Comparison of ENCODE assay signal across 25 cellular contexts in the genomic region with DNA sequence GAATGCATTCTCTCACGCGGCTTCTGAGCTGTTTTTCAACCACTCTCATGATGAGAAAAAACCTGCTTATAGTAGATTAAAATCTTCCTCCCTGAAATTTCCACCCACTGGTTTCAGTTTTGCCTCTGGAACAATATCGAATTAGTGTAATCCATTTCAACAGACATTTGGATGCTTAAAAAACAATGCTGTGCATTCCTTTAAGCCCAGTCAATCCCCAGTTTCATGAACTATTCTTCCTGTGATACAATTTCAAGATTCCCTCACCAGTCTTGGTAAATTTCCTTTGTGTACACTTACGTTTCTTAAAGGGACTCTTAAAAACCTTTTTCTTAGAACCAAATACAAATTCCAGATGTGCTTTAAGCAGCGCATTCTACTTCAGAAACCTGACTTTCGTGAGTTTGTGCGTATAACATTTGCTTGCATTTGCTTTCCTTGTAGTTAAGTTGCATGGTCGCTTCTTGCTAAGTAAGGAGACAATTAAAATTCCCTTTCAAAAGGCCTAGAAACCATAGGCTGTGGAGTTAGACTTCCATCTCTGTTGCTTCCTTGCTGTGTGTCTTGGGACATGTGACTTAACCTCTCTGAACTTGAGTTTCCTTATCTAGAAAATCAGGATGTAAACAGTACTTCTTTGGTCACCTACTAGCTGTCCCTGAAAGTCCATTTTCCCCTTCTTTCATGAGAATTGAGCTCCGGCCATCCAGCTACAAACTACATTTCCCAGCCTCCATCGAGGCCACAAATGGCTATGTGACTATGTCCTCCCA.
DNase-seq lines count a peak whose midpoint lies in the region; ATAC-seq, FAIRE-seq and TF ChIP-seq lines count a peak whose summit lies in the region.
"Had no signal": no experiment of that assay in that cellular context is flagged by ENCODE, and none has a peak within 500 bp of the region (broad histone marks: within the 10 kb centered on the region; RNA-seq: fewer than 3 reads in every experiment).

No MANE protein-coding gene starts in this region.

- H3K27me3 ChIP-seq in HCT116 (ENCODE audit: insufficient read depth, low read length) (peaks cover 27% of the 10 kb centered on the region), bronchial epithelial cell (ENCODE audit: control insufficient read depth, insufficient read depth, low read length) (no peaks in the 10 kb centered on the region)

- no peaks in the 10 kb centered on the region for H3K36me3 Mint-ChIP-seq in effector memory CD8-positive, alpha-beta T cell (ENCODE audit: insufficient read depth)
- H3K36me3 Mint-ChIP-seq: CD8-positive, alpha-beta T cell had no signal

- TF ChIP-seq RAD21 in HCT116 (IDR thresholded peaks at IDR 0.05; ENCODE audit: low read depth): no peak

- peaks cover 23 to 44% of the 10 kb centered on the region in 2 donors for H3K27me3 Mint-ChIP-seq in effector memory CD8-positive, alpha-beta T cell

- no peak overlapping the region for H3K27ac Mint-ChIP-seq in effector memory CD8-positive, alpha-beta T cell
- H3K27ac Mint-ChIP-seq: CD8-positive, alpha-beta T cell; IgD-negative memory B cell had no signal

- RAD21 ChIA-PET in HCT116 (lab: Charles Lee; ENCODE audit: low non-redundant PET in 1 of 2, low total read pairs in 2 of 2, uncharacterized antibody in 2 of 2, unreplicated experiment in 2 of 2): no interaction called here

- no peaks in the 10 kb centered on the region for H3K9me3 ChIP-seq in HCT116 (ENCODE audit: control insufficient read depth in 1 of 2, insufficient read depth in 1 of 2, low read depth in 1 of 2, low read length in 2 of 2)
- H3K9me3 ChIP-seq: Caco-2 had no signal

- no peaks in the 10 kb centered on the region for H4K20me1 ChIP-seq in HCT116 (ENCODE audit: insufficient read depth)

- no peaks in the 10 kb centered on the region for H3K4me1 ChIP-seq in HCT116 (ENCODE audit: control insufficient read depth in 1 of 2, insufficient read depth in 2 of 2, low read length in 2 of 2)
- H3K4me1 ChIP-seq: Caco-2 had no signal

- H3K36me3 ChIP-seq in HCT116 (ENCODE audit: control insufficient read depth in 1 of 2, insufficient read depth in 2 of 2, low read length in 2 of 2) (no peaks in the 10 kb centered on the region), bronchial epithelial cell (ENCODE audit: control insufficient read depth, insufficient read depth, low read length) (no peaks in the 10 kb centered on the region)

- CTCF ChIA-PET in HCT116 (lab: Charles Lee): no interaction called here

- BruUV-seq in HCT116 (replicated peaks; lab: Mats Ljungman, UMichigan): no TSS peak

- no peak overlapping the region for H3K4me3 Mint-ChIP-seq in effector memory CD8-positive, alpha-beta T cell
- H3K4me3 Mint-ChIP-seq: B cell; CD8-positive, alpha-beta T cell; IgD-negative memory B cell had no signal

- H3K9ac ChIP-seq in HCT116 (ENCODE audit: low read length): no peak overlapping the region

- TF ChIP-seq CTCF in HCT116 (IDR thresholded peaks at IDR 0.05 in 2 of 3, conservative IDR thresholded peaks at IDR 0.05 in 1 of 3; ENCODE audit: borderline replicate concordance in 1 of 3, insufficient read depth in 1 of 3, low read depth in 2 of 3, low read length in 2 of 3) (no peak), bronchial epithelial cell (IDR thresholded peaks at IDR 0.05; ENCODE audit: insufficient read depth, low read length, severe bottlenecking) (no peak), fibroblast of the aortic adventitia (IDR thresholded peaks at IDR 0.05; ENCODE audit: insufficient read depth, low read length) (no peak)

- no peaks in the 10 kb centered on the region for H3K4me1 Mint-ChIP-seq in effector memory CD8-positive, alpha-beta T cell (ENCODE audit: low read depth in 2 of 2)
- H3K4me1 Mint-ChIP-seq: B cell, IgD-negative memory B cell had no signal

- TF ChIP-seq POLR2A in HCT116 (IDR thresholded peaks at IDR 0.05; ENCODE audit: borderline replicate concordance, extremely low read depth, insufficient read depth, insufficient read length) (no peak), GM12892 (IDR thresholded peaks at IDR 0.05; ENCODE audit: low read depth, low read length) (no peak)

- no peaks in the 10 kb centered on the region for H3K79me2 ChIP-seq in HCT116 (ENCODE audit: insufficient read depth, low read length)

- no peak overlapping the region for H3K4me2 ChIP-seq in HCT116 (ENCODE audit: low read length)

- no peak for ATAC-seq in HCT116
- ATAC-seq in effector memory CD8-positive, alpha-beta T cell (replicated peaks): no peak
- ATAC-seq: CD8-positive, alpha-beta T cell; GM12878; SK-N-SH treated with all-trans-retinoic acid at 6 μM for 48 hours had no signal

- H3K9me2 ChIP-seq in HCT116 (ENCODE audit: insufficient read depth): no peaks in the 10 kb centered on the region

- intact Hi-C loops in HCT116 (cut with micrococcal nuclease): no loop called here

- POLR2A ChIA-PET in HCT116 (lab: Charles Lee): no interaction called here

- DNase-seq in AG08395 (ENCODE audit: low spot score) (peak; percentile 19), HCT116 (ENCODE audit: low read depth, low spot score) (no peak), bronchial epithelial cell (ENCODE audit: low read depth) (no peak), fibroblast of the aortic adventitia (ENCODE audit: low read depth) (peak; percentile 8), NCI-H2107 (lab: John Stamatoyannopoulos, UW) (no peak), GM12892 (ENCODE audit: insufficient read length) (no peak), SHP77 (lab: John Stamatoyannopoulos, UW) (no peak)
- no peak for DNase-seq in effector memory CD8-positive, alpha-beta T cell
- DNase-seq: CD8-positive, alpha-beta T cell; NCI-H1048; NCI-H1417; NCI-H1694; NCI-H2029 treated with DMSO at 0.1 percent for 48 hours; NCI-H2227 treated with DMSO at 0.1 percent for 48 hours; NCI-H526 treated with DMSO at 0.1 percent for 48 hours; OCI-M1 had no signal

- no peak overlapping the region for H2AFZ ChIP-seq in HCT116 (ENCODE audit: low read depth, low read length, poor library complexity, severe bottlenecking)

- no peak overlapping the region for H3K4me3 ChIP-seq in HCT116 (replicated peaks in 1 of 2; ENCODE audit: low read depth in 1 of 2, low read length in 2 of 2)
- H3K4me3 ChIP-seq in bronchial epithelial cell (ENCODE audit: low read depth, low read length): no peak overlapping the region
- H3K4me3 ChIP-seq in fibroblast of the aortic adventitia (ENCODE audit: low read depth, low read length): no peak overlapping the region
- H3K4me3 ChIP-seq: GM12878 had no signal

- no peak overlapping the region for H3K27ac ChIP-seq in HCT116 (ENCODE audit: low read depth, low read length)
- H3K27ac ChIP-seq: C4-2B had no signal

- no peaks in the 10 kb centered on the region for H3K9me3 Mint-ChIP-seq in effector memory CD8-positive, alpha-beta T cell
- H3K9me3 Mint-ChIP-seq: CD8-positive, alpha-beta T cell had no signal

- FAIRE-seq in bronchial epithelial cell (lab: Jason Lieb, UNC) (peak; percentile 28), GM12892 (lab: Jason Lieb, UNC) (no peak)
- FAIRE-seq: G401.6, H54, RCC 7860 had no signal

TF ChIP-seq in HCT116, 20 proteins besides CTCF, POLR2A, EP300 and RAD21:
- 0 out of 2 replicates have a peak, but pooled peaks have one; percentile 65 for TF ChIP-seq EZH2 (IDR thresholded peaks at IDR 0.05)
- TF ChIP-seq EZH2phosphoT487 (IDR thresholded peaks at IDR 0.05; ENCODE audit: borderline replicate concordance): no peak

Comparison
In these comparisons a context has a peak if more than half of its experiments do, and no peak if none do; other contexts are left out.
1. DNase-seq: peak in AG08395 (single experiment) and fibroblast of the aortic adventitia (single experiment); none in HCT116 (single experiment), bronchial epithelial cell (single experiment), NCI-H2107 (single experiment), GM12892 (single experiment), SHP77 (0 of 2) and effector memory CD8-positive, alpha-beta T cell (0 of 3).